Comparison of ENCODE assay signal across 8 cellular contexts in genomic region chr11:118435893-118436624, GRCh38. TPM values are rescaled to one million over a fixed set of nuclear protein-coding genes. Genes with fewer than 3 reads are reported as not detected.
DNase-seq lines count a peak whose midpoint lies in the region; ATAC-seq, FAIRE-seq and TF ChIP-seq lines count a peak whose summit lies in the region.

Gene KMT2A (plus strand): TSS chr11:118436492. CDS start chr11:118436513, 21 bp downstream.

- peak; percentile 90 for DNase-seq in NCI-H748 treated with DMSO at 0.1 percent for 48 hours (lab: John Stamatoyannopoulos, UW)
- DNase-seq in activated CD4-positive, alpha-beta T cell treated with anti-CD3 and anti-CD28 coated beads, Interleukin-2, amount 50 U/mL, for 24 hours (ENCODE audit: low read depth in 1 of 2, low spot score in 1 of 2), result peak; percentile 90 to 95
- peak; percentile 93 for DNase-seq in HepG2 (ENCODE audit: low spot score)
- DNase-seq in stimulated activated CD4-positive, alpha-beta T cell treated with anti-CD3 and anti-CD28 coated beads, Interleukin-2, amount 100 ng/mL, for 48 hours, result peak; percentile 96 to 97

- H3K27ac ChIP-seq in BLaER1, result peak within 1 kb of the TSS; percentile 94
- H3K27ac ChIP-seq in HepG2 (ENCODE audit: extremely low read length, insufficient read depth, low read length), result peak within 1 kb of the TSS; percentile 87

- in situ Hi-C loops in HepG2 (cut with HindIII; ENCODE audit: extremely low pct_ligation_motif_present, low pct_unique_long_range_greater_than_20kb), result no loop called here

- no peak for TF ChIP-seq CTCF in HepG2 (CRISPR knock-in tag; IDR thresholded peaks at IDR 0.05)

- H3K36me3 Mint-ChIP-seq in dendritic cell treated with granulocyte-macrophage colony-stimulating factor and Interleukin-4, amounts not matched to agents 40 ng/mL and 50 ng/mL, for 4 days (ENCODE audit: low read depth), result peaks cover 19% of the 10 kb centered on the region

- peak; percentile 14 to 83; a peak in 2 of 4 replicates for TF ChIP-seq POLR2A in HepG2 (IDR thresholded peaks at IDR 0.05; ENCODE audit: insufficient read depth in 1 of 2, low read depth in 2 of 2, low read length in 2 of 2)

- H4K20me1 ChIP-seq in BLaER1 (peaks cover 45% of the 10 kb centered on the region), HepG2 (ENCODE audit: insufficient read depth, low read length) (peaks cover 33% of the 10 kb centered on the region)

- no TSS peak for BruUV-seq in HepG2 (replicated peaks; lab: Mats Ljungman, UMichigan)

- CTCF ChIA-PET in HepG2 (lab: Yijun Ruan, JAX; ENCODE audit: low intra/inter-chr PET ratio, low total read pairs), result no interaction called here

- H3K4me1 ChIP-seq in BLaER1 (peaks cover 45% of the 10 kb centered on the region), HepG2 (ENCODE audit: insufficient read depth, low read length) (peaks cover 53% of the 10 kb centered on the region)

- H3K36me3 ChIP-seq in BLaER1, result peaks cover 6% of the 10 kb centered on the region; the same call in 1 of the 2 replicates
- H3K36me3 ChIP-seq in HepG2 (replicated peaks in 1 of 2; ENCODE audit: control insufficient read depth in 1 of 2, insufficient read depth in 2 of 2, low read length in 2 of 2), result no peaks in the 10 kb centered on the region; a peak in 2 of 5 replicates

- FAIRE-seq in HepG2 (lab: Jason Lieb, UNC), result no peak

- H3K9ac ChIP-seq in BLaER1 (peak within 1 kb of the TSS; percentile 95), HepG2 (ENCODE audit: insufficient read depth, low read depth, low read length) (peak within 1 kb of the TSS; percentile 84)

- H3K27me3 Mint-ChIP-seq in dendritic cell treated with granulocyte-macrophage colony-stimulating factor and Interleukin-4, amounts not matched to agents 40 ng/mL and 50 ng/mL, for 4 days, result peaks cover 16% of the 10 kb centered on the region

- H3K27ac Mint-ChIP-seq in dendritic cell treated with granulocyte-macrophage colony-stimulating factor and Interleukin-4, amounts not matched to agents 40 ng/mL and 50 ng/mL, for 4 days, result peak within 1 kb of the TSS; percentile 74

- peak; percentile 48 for TF ChIP-seq RAD21 in HepG2 (CRISPR knock-in tag; IDR thresholded peaks at IDR 0.05)

- H3K4me3 Mint-ChIP-seq in dendritic cell treated with granulocyte-macrophage colony-stimulating factor and Interleukin-4, amounts not matched to agents 40 ng/mL and 50 ng/mL, for 4 days, result peak within 1 kb of the TSS; percentile 96

- intact Hi-C loops in dendritic cell treated with granulocyte-macrophage colony-stimulating factor and Interleukin-4, amounts not matched to agents 40 ng/mL and 50 ng/mL, for 4 days (cut with micrococcal nuclease), result loop anchor here (1.0 to 10.0 kb wide), 3 partner anchors 34 to 137 kb away; partner anchors contain the start of gene ARCN1
- intact Hi-C loops in HepG2 (cut with micrococcal nuclease; ENCODE audit: unreplicated experiment), result loop anchor here (2.0 kb wide), 2 partner anchors 35 to 53 kb away; partner anchors contain the start of gene ATP5MG

- H3K79me2 ChIP-seq in HepG2 (ENCODE audit: insufficient read depth, low read length), result peaks cover 45% of the 10 kb centered on the region

- POLR2A ChIA-PET in HepG2 (lab: Yijun Ruan, JAX), result interaction anchor here (1.0 to 2.1 kb wide), 10 partner anchors 9 to 224 kb away, joined by 3 to 20 read pairs (median 4); partner anchors contain the start of gene TMEM25

- ATAC-seq in GM19395 (IDR thresholded peaks at IDR 0.05; ENCODE audit: unreplicated experiment), result peak; percentile 42
- ATAC-seq in HG03558 (IDR thresholded peaks at IDR 0.05; ENCODE audit: extremely low read depth, unreplicated experiment), result peak; percentile 53
- ATAC-seq in HepG2, result peak; percentile 75

- peak in 1 of 2 experiments; percentile 26; a peak in 1 of 4 replicates for TF ChIP-seq EP300 in HepG2 (IDR thresholded peaks at IDR 0.05; ENCODE audit: low read depth in 2 of 2, low read length in 2 of 2)
- no peak for TF ChIP-seq EP300 in HepG2 (CRISPR knock-in tag; IDR thresholded peaks at IDR 0.05; ENCODE audit: borderline replicate concordance)

- no peaks in the 10 kb centered on the region for H3K9me3 Mint-ChIP-seq in dendritic cell treated with granulocyte-macrophage colony-stimulating factor and Interleukin-4, amounts not matched to agents 40 ng/mL and 50 ng/mL, for 4 days

- WGBS in HepG2 (ENCODE audit: low lambda C conversion rate), result under 1% methylated on average over 21 of the region's 83 CpGs

- peaks cover 54% of the 10 kb centered on the region for H3K4me1 Mint-ChIP-seq in dendritic cell treated with granulocyte-macrophage colony-stimulating factor and Interleukin-4, amounts not matched to agents 40 ng/mL and 50 ng/mL, for 4 days (ENCODE audit: low read depth)

- H3K27me3 ChIP-seq in BLaER1 (no peaks in the 10 kb centered on the region), HepG2 (ENCODE audit: control insufficient read depth in 1 of 2, insufficient read depth in 2 of 2, low read length in 2 of 2) (no peaks in the 10 kb centered on the region)

- H3K4me2 ChIP-seq in BLaER1 (peak within 1 kb of the TSS; percentile 95), HepG2 (ENCODE audit: low read depth, low read length) (peak within 1 kb of the TSS; percentile 100)

- H3K4me3 ChIP-seq in BLaER1 (peak within 1 kb of the TSS; percentile 100), HepG2 (replicated peaks in 1 of 3; ENCODE audit: insufficient read depth in 1 of 3, low read depth in 2 of 3, low read length in 3 of 3) (peak within 1 kb of the TSS; percentile 90 to 97 (median 92))

- H3K9me3 ChIP-seq in BLaER1, result no peaks in the 10 kb centered on the region
- no peaks in the 10 kb centered on the region for H3K9me3 ChIP-seq in HepG2 (ENCODE audit: low read length)

- no peak within 1 kb of the TSS for H2AFZ ChIP-seq in HepG2 (ENCODE audit: low read length)

TF ChIP-seq in HepG2, 621 proteins besides CTCF, POLR2A, EP300 and RAD21 (continues in another document):
- TF ChIP-seq, protein P1, sequence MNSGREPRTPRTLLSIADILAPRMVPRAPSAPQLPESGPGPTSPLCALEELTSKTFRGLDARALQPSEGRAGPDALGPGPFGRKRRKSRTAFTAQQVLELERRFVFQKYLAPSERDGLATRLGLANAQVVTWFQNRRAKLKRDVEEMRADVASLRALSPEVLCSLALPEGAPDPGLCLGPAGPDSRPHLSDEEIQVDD (CRISPR knock-in tag; IDR thresholded peaks at IDR 0.05; ENCODE audit: borderline replicate concordance), result no peak
- TF ChIP-seq RARA (CRISPR knock-in tag; IDR thresholded peaks at IDR 0.05) (no peak; the same call in 1 of the 2 replicates), ZSCAN12 (CRISPR knock-in tag; IDR thresholded peaks at IDR 0.05) (no peak), SP140L (CRISPR knock-in tag; IDR thresholded peaks at IDR 0.05; ENCODE audit: borderline replicate concordance) (no peak), ZNF430 (CRISPR knock-in tag; IDR thresholded peaks at IDR 0.05) (no peak), NCOA2 (CRISPR knock-in tag; IDR thresholded peaks at IDR 0.05) (peak; percentile 15; the same call in 1 of the 2 replicates), PCBP1 (IDR thresholded peaks at IDR 0.05; ENCODE audit: borderline replicate concordance, low read depth, low read length) (peak; percentile 45; the same call in 1 of the 2 replicates), RELA (CRISPR knock-in tag; IDR thresholded peaks at IDR 0.05) (no peak), ZNF790 (CRISPR knock-in tag; IDR thresholded peaks at IDR 0.05; ENCODE audit: borderline replicate concordance) (0 out of 2 replicates have a peak, but pooled peaks have one; percentile 66), ZNF589 (CRISPR knock-in tag; conservative IDR thresholded peaks at IDR 0.05) (0 out of 2 replicates have a peak, but pooled peaks have one; percentile 64), HNRNPH1 (optimal IDR thresholded peaks at IDR 0.05; ENCODE audit: low read depth, low read length) (no peak), ZNF329 (CRISPR knock-in tag; IDR thresholded peaks at IDR 0.05; ENCODE audit: low read depth) (no peak), CREBL2 (CRISPR knock-in tag; IDR thresholded peaks at IDR 0.05; ENCODE audit: borderline replicate concordance) (no peak), ZNF20 (CRISPR knock-in tag; IDR thresholded peaks at IDR 0.05) (no peak)
- TF ChIP-seq, protein P2, sequence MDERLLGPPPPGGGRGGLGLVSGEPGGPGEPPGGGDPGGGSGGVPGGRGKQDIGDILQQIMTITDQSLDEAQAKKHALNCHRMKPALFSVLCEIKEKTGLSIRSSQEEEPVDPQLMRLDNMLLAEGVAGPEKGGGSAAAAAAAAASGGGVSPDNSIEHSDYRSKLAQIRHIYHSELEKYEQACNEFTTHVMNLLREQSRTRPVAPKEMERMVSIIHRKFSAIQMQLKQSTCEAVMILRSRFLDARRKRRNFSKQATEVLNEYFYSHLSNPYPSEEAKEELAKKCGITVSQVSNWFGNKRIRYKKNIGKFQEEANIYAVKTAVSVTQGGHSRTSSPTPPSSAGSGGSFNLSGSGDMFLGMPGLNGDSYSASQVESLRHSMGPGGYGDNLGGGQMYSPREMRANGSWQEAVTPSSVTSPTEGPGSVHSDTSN (CRISPR knock-in tag; IDR thresholded peaks at IDR 0.05), result no peak

RNA-seq across cellular contexts. Expression of gene KMT2A, which starts in this region (rescaled TPM):
- 20.0 and 26.2 TPM in 2 replicates for total RNA-seq in HepG2 (2016; rRNA removed; fragmentation: Illumina TruSeq; extraction: Trizol)
- total RNA-seq in HepG2 (2016; cell fraction: cytosol; rRNA removed; fragmentation: Illumina TruSeq; extraction: Trizol; ENCODE audit: low read depth), result 8.0 and 8.6 TPM in 2 replicates
- total RNA-seq in HepG2 (2016; cell fraction: insoluble cytoplasmic fraction; rRNA removed; fragmentation: Illumina TruSeq; extraction: Trizol), result 19.8 and 22.3 TPM in 2 replicates
- 9.8 and 12.0 TPM in 2 replicates for total RNA-seq in HepG2 (2016; cell fraction: membrane; rRNA removed; fragmentation: Illumina TruSeq; extraction: Trizol)
- 62.9 and 67.9 TPM in 2 replicates for total RNA-seq in HepG2 (2016; cell fraction: nucleus; rRNA removed; fragmentation: Illumina TruSeq; extraction: Trizol)
- 12.4 and 12.7 TPM in 2 replicates for polyA plus RNA-seq in HepG2 (2011; rRNA removed)
- 9.4 and 11.0 TPM in 2 replicates for polyA plus RNA-seq in HepG2 (2011; cell fraction: cytosol; rRNA removed)
- 53.6 and 54.8 TPM in 2 replicates for polyA plus RNA-seq in HepG2 (2011; cell fraction: nucleus; rRNA removed)
- polyA plus RNA-seq in HepG2 (2012), result 18.6 and 21.2 TPM in 2 replicates
- polyA plus RNA-seq in HepG2 (2016; cell fraction: cytosol; fragmentation: Illumina TruSeq; extraction: Trizol; ENCODE audit: low read depth), result 1.8 and 2.3 TPM in 2 replicates
- polyA plus RNA-seq in HepG2 (2016; cell fraction: insoluble cytoplasmic fraction; fragmentation: Illumina TruSeq; extraction: Trizol; ENCODE audit: low read depth), result 14.1 and 14.7 TPM in 2 replicates
- polyA plus RNA-seq in HepG2 (2016; cell fraction: membrane; fragmentation: Illumina TruSeq; extraction: Trizol; ENCODE audit: low read depth), result 3.7 and 4.5 TPM in 2 replicates
- 53.1 and 68.2 TPM in 2 replicates for polyA plus RNA-seq in HepG2 (2016; cell fraction: nucleus; fragmentation: Illumina TruSeq; extraction: Trizol; ENCODE audit: insufficient read depth, low read depth)
- 54.0 and 71.0 TPM in 2 replicates for polyA minus RNA-seq in HepG2 (2011; rRNA and poly(A)+ RNA removed; ENCODE audit: low replicate concordance)
- 31.2 and 32.9 TPM in 2 replicates for polyA minus RNA-seq in HepG2 (2011; cell fraction: cytosol; rRNA and poly(A)+ RNA removed)
- polyA minus RNA-seq in HepG2 (2011; cell fraction: nucleus; rRNA and poly(A)+ RNA removed), result 121 and 138 TPM in 2 replicates

Comparison
In these comparisons a context has a peak if more than half of its experiments do, and no peak if none do; other contexts are left out.
1. Peak in every context shown above with its lines: DNase-seq, ATAC-seq, H3K4me3 ChIP-seq and H3K27ac ChIP-seq.